8 cellular contexts compared by ENCODE assay signal in genomic region chr12:94545937-94546771, GRCh38.
DNase-seq lines count a peak whose midpoint lies in the region; ATAC-seq, FAIRE-seq and TF ChIP-seq lines count a peak whose summit lies in the region.

No MANE protein-coding gene starts in this region.

- no peak overlapping the region for H3K4me3 Mint-ChIP-seq in brain

- ATAC-seq in GM21786 (IDR thresholded peaks at IDR 0.05; ENCODE audit: unreplicated experiment) = peak; percentile 47
- ATAC-seq in GM19324 (IDR thresholded peaks at IDR 0.05; ENCODE audit: low FRiP score, unreplicated experiment) = no peak
- no peak for ATAC-seq in activated CD4-positive, CD25-positive, alpha-beta regulatory T cell treated with anti-CD3 and anti-CD28 coated beads, Interleukin-2, amount 50 U/mL, for 24 hours

- 44 to 58% (median 51%) methylated on average over 17 of the region's 17 CpGs for WGBS in small intestine, 3 donors

- no peak for DNase-seq in D721Med (ENCODE audit: insufficient read length, low spot score)
- peak; percentile 6 for DNase-seq in NCI-H2107 (lab: John Stamatoyannopoulos, UW)
- DNase-seq in iPS-NIHi11 (ENCODE audit: low spot score) = peak; percentile 76
- peak; percentile 80 for DNase-seq in small intestine

- peaks cover 7 to 29% (median 11%) of the 10 kb centered on the region in 5 experiments for H3K9me3 Mint-ChIP-seq in brain

- H3K27me3 Mint-ChIP-seq in brain = peaks cover 6% of the 10 kb centered on the region

- TF ChIP-seq CTCF in D721Med (IDR thresholded peaks at IDR 0.05; ENCODE audit: insufficient read depth, missing control alignments) (peak; percentile 63), brain (conservative IDR thresholded peaks at IDR 0.05) (peak; percentile 71 to 84)

- H3K36me3 ChIP-seq in small intestine (ENCODE audit: control insufficient read depth in 2 of 2, insufficient read depth in 2 of 2, low read length in 2 of 2) = no peaks in the 10 kb centered on the region

- no peak overlapping the region for H3K4me3 ChIP-seq in small intestine (ENCODE audit: low read depth in 1 of 2, low read length in 2 of 2)

- H3K4me1 Mint-ChIP-seq in brain = peaks cover 8% of the 10 kb centered on the region

- H3K9me3 ChIP-seq in small intestine (ENCODE audit: control insufficient read depth, low read depth) = no peaks in the 10 kb centered on the region

- peak overlapping the region in 1 of 5 experiments; percentile 85 for H3K27ac Mint-ChIP-seq in brain

- H3K4me1 ChIP-seq in small intestine (ENCODE audit: control insufficient read depth in 2 of 2, insufficient read depth in 1 of 2, low read depth in 1 of 2, low read length in 1 of 2) = no peaks in the 10 kb centered on the region

- H3K27me3 ChIP-seq in small intestine (ENCODE audit: control insufficient read depth in 2 of 2, insufficient read depth in 2 of 2, low read length in 2 of 2) = no peaks in the 10 kb centered on the region

- H3K36me3 Mint-ChIP-seq in brain = no peaks in the 10 kb centered on the region

- FAIRE-seq in D721Med (lab: Jason Lieb, UNC) (no peak), small intestine (lab: Jason Lieb, UNC) (no peak)

- H3K27ac ChIP-seq in small intestine (ENCODE audit: low read depth in 1 of 2, low read length in 1 of 2) = no peak overlapping the region
